In the genomic region with DNA sequence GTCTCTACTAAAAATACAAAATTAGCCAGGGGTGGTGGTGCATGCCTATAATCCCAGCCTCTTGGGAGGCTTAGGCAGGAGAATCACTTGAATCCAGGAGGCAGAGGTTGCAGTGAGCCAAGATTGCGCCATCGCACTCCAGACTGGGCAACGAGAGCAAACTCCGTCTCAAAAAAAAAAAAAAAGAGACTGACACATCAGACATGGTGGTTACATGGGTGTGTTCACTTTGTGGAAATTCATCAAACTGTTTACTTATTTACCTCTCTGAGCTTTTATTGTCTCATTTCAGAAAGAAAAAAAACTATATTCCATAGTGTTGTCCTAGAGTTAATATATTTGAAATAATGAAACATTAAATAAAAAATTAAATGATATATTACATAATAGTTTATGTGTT, we compare ENCODE assay signal across 25 cellular contexts.
"Had no signal": no experiment of that assay in that cellular context is flagged by ENCODE, and none has a peak within 500 bp of the region (broad histone marks: within the 10 kb centered on the region; RNA-seq: fewer than 3 reads in every experiment).

No MANE protein-coding gene starts in this region.

- FAIRE-seq: colon, endothelial cell of umbilical vein, frontal cortex, islet of Langerhans, keratinocyte had no signal

- H3K27me3 Mint-ChIP-seq: memory B cell; naive thymus-derived CD4-positive, alpha-beta T cell had no signal

- H3K4me3 Mint-ChIP-seq: memory B cell; naive thymus-derived CD4-positive, alpha-beta T cell had no signal

- DNase-seq: dermis blood vessel endothelial cell; dorsolateral prefrontal cortex; effector CD4-positive, alpha-beta T cell; effector memory CD4-positive, alpha-beta T cell; glutamatergic neuron; head of caudate nucleus; heart right ventricle; hippocampal formation; left cardiac atrium; left lung; left ventricle myocardium superior; lower lobe of right lung; mesendoderm; midbrain; naive thymus-derived CD4-positive, alpha-beta T cell had no signal

- H3K27ac Mint-ChIP-seq: memory B cell; naive thymus-derived CD4-positive, alpha-beta T cell had no signal

- ATAC-seq: gastroesophageal sphincter; heart right ventricle; left cardiac atrium; left ventricle myocardium superior; lower lobe of right lung; naive thymus-derived CD4-positive, alpha-beta T cell had no signal

- H3K27ac ChIP-seq: coronary artery, dorsolateral prefrontal cortex, esophagus muscularis mucosa, gastroesophageal sphincter, heart right ventricle, left lung, lower lobe of right lung had no signal

- H3K9me3 ChIP-seq: esophagus muscularis mucosa, gastroesophageal sphincter, heart right ventricle, left lung, lower lobe of right lung had no signal

- H3K4me3 ChIP-seq: coronary artery, dorsolateral prefrontal cortex, esophagus muscularis mucosa, gastroesophageal sphincter, heart right ventricle, left lung, lower lobe of right lung had no signal

- H3K27me3 ChIP-seq: dorsolateral prefrontal cortex, esophagus muscularis mucosa, foreskin keratinocyte, gastroesophageal sphincter, heart right ventricle, left lung had no signal

- H3K4me1 Mint-ChIP-seq: memory B cell; naive thymus-derived CD4-positive, alpha-beta T cell had no signal
